Comparison of ENCODE assay signal across 6 cellular contexts in the genomic region with DNA sequence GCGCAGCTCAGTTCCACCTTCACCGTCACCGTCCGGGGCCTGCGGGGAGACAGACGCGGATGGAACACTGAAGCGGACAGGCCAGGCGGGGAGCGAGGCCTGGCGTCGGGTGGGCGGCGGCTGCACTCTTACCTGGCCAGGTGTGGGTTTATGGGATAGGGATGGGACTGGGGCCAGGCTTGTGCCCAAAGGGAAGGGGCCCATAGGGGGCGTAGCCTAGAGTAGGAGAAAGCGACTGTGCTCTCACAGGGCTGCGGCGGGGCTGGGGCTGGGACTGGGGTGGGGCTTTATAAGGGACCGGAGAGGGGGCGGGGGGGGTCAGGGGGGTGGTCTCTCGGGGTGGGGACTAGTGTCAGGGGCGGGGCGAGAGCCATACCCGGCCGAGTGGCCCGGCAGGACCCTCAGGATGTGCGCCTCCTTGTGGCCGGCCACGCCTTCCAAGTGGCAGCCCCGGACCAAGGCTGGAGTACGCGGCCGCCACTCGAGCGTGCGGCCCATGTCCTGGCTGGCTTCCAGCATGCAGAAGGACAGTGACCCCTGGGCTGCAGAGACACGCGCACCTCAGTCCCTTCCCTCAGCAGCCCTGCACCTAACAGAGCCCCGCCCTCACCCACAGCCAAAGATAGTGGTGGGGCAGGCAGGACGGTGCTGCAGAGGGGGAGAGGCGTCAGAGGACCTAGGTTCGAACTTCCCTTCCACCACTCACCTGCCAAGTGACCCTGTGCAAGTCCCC. TPM values are rescaled to one million over a fixed set of nuclear protein-coding genes. Genes with fewer than 3 reads are reported as not detected.
A peak's percentile ranks its signal among the peaks of the same experiment; 100 is the strongest.
DNase-seq lines count a peak whose midpoint lies in the region; ATAC-seq and TF ChIP-seq lines count a peak whose summit lies in the region.

No MANE protein-coding gene starts in this region.

- H3K27me3 Mint-ChIP-seq in WTC11 (ENCODE audit: low read depth) (peaks cover 23% of the 10 kb centered on the region), mesothelial cell of epicardium (ENCODE audit: low read depth) (peaks cover 9% of the 10 kb centered on the region)

- POLR2A ChIA-PET in WTC11 (lab: Charles Lee): interaction anchor here (0.6 kb wide), 1 partner anchor 121 kb away, joined by 3 read pairs; no protein-coding TSS in a partner anchor

- peak overlapping the region; percentile 60; the same call in 1 of the 2 replicates for H3K27ac Mint-ChIP-seq in WTC11
- H3K27ac Mint-ChIP-seq in mesothelial cell of epicardium: no peak overlapping the region

- CTCF ChIA-PET in WTC11 (lab: Charles Lee): interaction anchor here (0.5 to 6.6 kb wide), 33 partner anchors 10 to 299 kb away, joined by 3 to 115 read pairs (median 4); partner anchors contain the start of genes CDK9, ENG, FPGS and ST6GALNAC4

- no peaks in the 10 kb centered on the region for H3K9me3 Mint-ChIP-seq in WTC11
- H3K9me3 Mint-ChIP-seq in mesothelial cell of epicardium: no peaks in the 10 kb centered on the region

- no peak for DNase-seq in GM12865 (ENCODE audit: low read depth)
- peak; percentile 97 for DNase-seq in WTC11 (ENCODE audit: low spot score)
- DNase-seq in mesothelial cell of epicardium (ENCODE audit: low spot score in 2 of 2, unreplicated experiment in 2 of 2): peak in 1 of 2 experiments; percentile 68
- no peak for DNase-seq in NOMO-1 treated with DMSO at 0.1 percent for 48 hours (lab: John Stamatoyannopoulos, UW; ENCODE audit: unreplicated experiment)

- H3K4me3 Mint-ChIP-seq in WTC11 (peak overlapping the region; percentile 64), mesothelial cell of epicardium (peak overlapping the region; percentile 34)

- H3K4me3 ChIP-seq in GM12865 (ENCODE audit: low read depth, low read length): no peak overlapping the region

- H3K36me3 Mint-ChIP-seq in WTC11: peaks cover 4% of the 10 kb centered on the region; the same call in 1 of the 2 replicates
- H3K36me3 Mint-ChIP-seq in mesothelial cell of epicardium: no peaks in the 10 kb centered on the region

- TF ChIP-seq CTCF in GM12865 (IDR thresholded peaks at IDR 0.05; ENCODE audit: insufficient read depth, low read depth, low read length, missing control alignments) (peak; percentile 19), WTC11 (IDR thresholded peaks at IDR 0.05) (peak; percentile 71), mesothelial cell of epicardium (IDR thresholded peaks at IDR 0.05; ENCODE audit: unreplicated experiment) (peak; percentile 62)

- H3K4me1 Mint-ChIP-seq in WTC11 (peaks cover 33% of the 10 kb centered on the region), mesothelial cell of epicardium (peaks cover 26% of the 10 kb centered on the region)

- ATAC-seq in WTC11 (peak; percentile 88), GM18861 (IDR thresholded peaks at IDR 0.05; ENCODE audit: unreplicated experiment) (no peak)
- no peak for ATAC-seq in activated CD4-positive, CD25-positive, alpha-beta regulatory T cell treated with anti-CD3 and anti-CD28 coated beads, Interleukin-2, amount 50 U/mL, for 24 hours

TF ChIP-seq in WTC11, 78 proteins besides CTCF, POLR2A, EP300 and RAD21:
- TF ChIP-seq SMAD3 (CRISPR knock-in tag; IDR thresholded peaks at IDR 0.05; ENCODE audit: borderline replicate concordance): no peak
- TF ChIP-seq ZNF232 (CRISPR knock-in tag; IDR thresholded peaks at IDR 0.05): peak; percentile 56; the same call in 1 of the 2 replicates
- peak; percentile 40; the same call in 1 of the 2 replicates for TF ChIP-seq GABPB1 (CRISPR knock-in tag; IDR thresholded peaks at IDR 0.05)
- TF ChIP-seq SMAD4 (CRISPR knock-in tag; IDR thresholded peaks at IDR 0.05): no peak
- TF ChIP-seq ZBTB21 (CRISPR knock-in tag; IDR thresholded peaks at IDR 0.05; ENCODE audit: borderline replicate concordance): no peak
- 0 out of 2 replicates have a peak, but pooled peaks have one; percentile 51 for TF ChIP-seq SP1 (CRISPR knock-in tag; conservative IDR thresholded peaks at IDR 0.05)
- TF ChIP-seq FOXK1 (CRISPR knock-in tag; IDR thresholded peaks at IDR 0.05): peak; percentile 9; the same call in 1 of the 2 replicates
- TF ChIP-seq ZNF281 (CRISPR knock-in tag; IDR thresholded peaks at IDR 0.05): 0 out of 2 replicates have a peak, but pooled peaks have one; percentile 15
TF ChIP-seq in WTC11: peak in this region for 5.

RNA-seq across cellular contexts. Expression of gene FPGS, which starts 22.8 kb away (rescaled TPM):
- total RNA-seq in WTC11 (2021): 67.7 to 81.7 TPM (median 69.3 TPM) in 3 replicates
- total RNA-seq in mesothelial cell of epicardium: 58.1 to 61.4 TPM (median 58.2 TPM) in 3 replicates

RNA-seq across cellular contexts. Expression of gene ENG, which starts 29.0 kb away (rescaled TPM):
- total RNA-seq in WTC11 (2021) (3.7 to 4.4 TPM (median 4.2 TPM) in 3 replicates), mesothelial cell of epicardium (7.3 to 8.5 TPM (median 8.1 TPM) in 3 replicates)

RNA-seq across cellular contexts. Expression of gene CDK9, which starts 39.7 kb away (rescaled TPM):
- 106 to 111 TPM (median 107 TPM) in 3 replicates for total RNA-seq in WTC11 (2021)
- total RNA-seq in mesothelial cell of epicardium: 110 to 120 TPM (median 112 TPM) in 3 replicates

RNA-seq across cellular contexts. Expression of gene SH2D3C, which starts 47.0 kb away (rescaled TPM):
- total RNA-seq in WTC11 (2021) (3.3 to 5.4 TPM (median 3.4 TPM) in 3 replicates), mesothelial cell of epicardium (3.4 to 3.9 TPM (median 3.7 TPM) in 3 replicates)

RNA-seq across cellular contexts. Expression of gene AK1, which starts 52.0 kb away (rescaled TPM):
- 27.5 to 34.9 TPM (median 34.4 TPM) in 3 replicates for total RNA-seq in WTC11 (2021)
- 34.4 to 39.4 TPM (median 38.5 TPM) in 3 replicates for total RNA-seq in mesothelial cell of epicardium

Comparison
In these comparisons a context has a peak if more than half of its experiments do, and no peak if none do; other contexts are left out.
1. CTCF ChIP-seq: peak in every context shown above with its lines; median percentile 71 in WTC11; 62 in mesothelial cell of epicardium; 19 in GM12865.